8 cellular contexts compared by ENCODE assay signal in the genomic region with DNA sequence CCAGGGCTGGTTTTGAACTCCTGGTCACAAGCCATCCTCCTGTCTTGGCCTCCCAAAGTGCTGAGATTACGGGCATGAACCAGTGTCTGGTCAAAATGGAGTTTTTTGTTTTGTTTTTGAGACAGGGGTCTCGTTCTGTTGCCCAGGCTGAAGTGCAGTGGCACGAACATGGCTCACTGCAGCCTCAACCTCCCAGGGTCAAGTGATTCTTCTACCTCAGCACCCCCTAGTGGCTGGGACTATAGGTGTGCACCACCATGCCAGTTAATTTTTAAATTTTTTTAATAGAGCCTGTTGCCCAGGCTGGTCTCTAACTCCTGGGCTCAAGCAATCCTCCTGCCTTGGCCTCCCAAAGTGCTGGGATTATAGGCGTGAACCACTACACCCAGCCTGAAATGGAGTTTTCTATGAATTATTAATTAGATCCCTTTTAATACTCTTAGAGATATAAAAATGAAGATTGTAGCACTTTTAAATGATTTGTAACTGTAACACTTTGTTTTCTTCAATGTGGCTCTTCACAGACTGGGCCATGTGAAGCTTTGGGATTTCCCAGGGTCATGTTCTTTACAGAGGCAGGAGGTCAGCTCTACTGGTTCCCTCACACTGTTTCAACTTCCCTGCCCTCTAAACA. TPM values are rescaled to one million over a fixed set of nuclear protein-coding genes. Genes with fewer than 3 reads are reported as not detected.
DNase-seq lines count a peak whose midpoint lies in the region; ATAC-seq and TF ChIP-seq lines count a peak whose summit lies in the region.

No MANE protein-coding gene starts in this region.

- no peaks in the 10 kb centered on the region for H3K9me2 ChIP-seq in DOHH2 (replicated peaks; ENCODE audit: control insufficient read depth, low read length)

- TF ChIP-seq RAD21 in Ishikawa (IDR thresholded peaks at IDR 0.05; ENCODE audit: low read depth): peak; percentile 83

- H3K4me2 ChIP-seq in DOHH2 (ENCODE audit: low read length) (no peak overlapping the region), mesendoderm (ENCODE audit: low read length) (no peak overlapping the region)

- H3K4me1 ChIP-seq in DOHH2 (ENCODE audit: control insufficient read depth, low read length) (peaks cover 57% of the 10 kb centered on the region), body of pancreas (no peaks in the 10 kb centered on the region), mesendoderm (ENCODE audit: control insufficient read depth, low read depth, low read length) (peaks cover 10% of the 10 kb centered on the region)
- no peaks in the 10 kb centered on the region for H3K4me1 ChIP-seq in effector memory CD4-positive, alpha-beta T cell (ENCODE audit: control insufficient read depth, insufficient read depth, low read length, poor library complexity, severe bottlenecking)

- H3K4me3 ChIP-seq in DOHH2 (ENCODE audit: low read length): no peak overlapping the region
- no peak overlapping the region for H3K4me3 ChIP-seq in body of pancreas
- no peak overlapping the region for H3K4me3 ChIP-seq in mesendoderm (ENCODE audit: low read length)
- no peak overlapping the region for H3K4me3 ChIP-seq in effector memory CD4-positive, alpha-beta T cell (ENCODE audit: insufficient read depth, low read depth, low read length, poor library complexity, severe bottlenecking)

- H3K9ac ChIP-seq in mesendoderm (ENCODE audit: low read length): peak overlapping the region; percentile 12

- H3K27me3 ChIP-seq in DOHH2 (ENCODE audit: control insufficient read depth, low read length): no peaks in the 10 kb centered on the region
- no peaks in the 10 kb centered on the region for H3K27me3 ChIP-seq in body of pancreas
- H3K27me3 ChIP-seq in mesendoderm (ENCODE audit: insufficient read depth, low read length, poor library complexity): no peaks in the 10 kb centered on the region
- H3K27me3 ChIP-seq in effector memory CD4-positive, alpha-beta T cell (replicated peaks; ENCODE audit: control insufficient read depth, insufficient read depth, low read length, poor library complexity, severe bottlenecking): no peaks in the 10 kb centered on the region

- no peak overlapping the region for H4K8ac ChIP-seq in mesendoderm (ENCODE audit: low read depth, low read length)

- H3K27ac ChIP-seq in DOHH2 (ENCODE audit: low read depth, low read length): no peak overlapping the region
- no peak overlapping the region for H3K27ac ChIP-seq in body of pancreas
- no peak overlapping the region for H3K27ac ChIP-seq in mesendoderm (ENCODE audit: low read depth, low read length)
- H3K27ac ChIP-seq in effector memory CD4-positive, alpha-beta T cell (ENCODE audit: insufficient read depth, low read length, poor library complexity, severe bottlenecking): no peak overlapping the region

- no peak for DNase-seq in body of pancreas
- DNase-seq in mesendoderm: peak; percentile 57
- DNase-seq in effector memory CD4-positive, alpha-beta T cell: no peak
- no peak for DNase-seq in H4 (ENCODE audit: low spot score)

- H4K5ac ChIP-seq in mesendoderm (ENCODE audit: low read length): no peak overlapping the region

- H3K4ac ChIP-seq in mesendoderm (ENCODE audit: low read depth, low read length): no peak overlapping the region

- ATAC-seq in body of pancreas (no peak), HG03196 (IDR thresholded peaks at IDR 0.05; ENCODE audit: unreplicated experiment) (no peak), GM21515 (IDR thresholded peaks at IDR 0.05; ENCODE audit: unreplicated experiment) (no peak)

- no peak overlapping the region for H3K23ac ChIP-seq in mesendoderm (ENCODE audit: low read length)

- H3K56ac ChIP-seq in mesendoderm (ENCODE audit: low read length): peak overlapping the region; percentile 64

- peak overlapping the region; percentile 50 for H2AK5ac ChIP-seq in mesendoderm (ENCODE audit: low read length)

- H3K18ac ChIP-seq in mesendoderm (ENCODE audit: low read length): peak overlapping the region; percentile 43

- no peaks in the 10 kb centered on the region for H3K9me3 ChIP-seq in DOHH2 (ENCODE audit: control insufficient read depth, insufficient read depth, low read length)
- H3K9me3 ChIP-seq in body of pancreas: no peaks in the 10 kb centered on the region
- no peaks in the 10 kb centered on the region for H3K9me3 ChIP-seq in effector memory CD4-positive, alpha-beta T cell (ENCODE audit: control insufficient read depth, low read length)

- peak; percentile 63 for TF ChIP-seq CTCF in DOHH2 (IDR thresholded peaks at IDR 0.05; ENCODE audit: low read depth, low read length, poor library complexity, severe bottlenecking)
- peak in 5 of 7 experiments; percentile 8 to 28 (median 20) for TF ChIP-seq CTCF in body of pancreas (IDR thresholded peaks at IDR 0.05)

- H3F3A ChIP-seq in DOHH2 (ENCODE audit: control insufficient read depth, insufficient read depth): no peaks in the 10 kb centered on the region

- H3K79me1 ChIP-seq in mesendoderm (ENCODE audit: low read length): no peaks in the 10 kb centered on the region

- peak overlapping the region; percentile 34 for H2BK5ac ChIP-seq in mesendoderm (ENCODE audit: low read length)

- no peak for TF ChIP-seq EP300 in Ishikawa (IDR thresholded peaks at IDR 0.05; ENCODE audit: borderline replicate concordance)

- H2BK15ac ChIP-seq in mesendoderm (replicated peaks; ENCODE audit: low read depth): no peak overlapping the region

- no peak overlapping the region for H2BK120ac ChIP-seq in mesendoderm (ENCODE audit: low read depth, low read length)

- H3K79me2 ChIP-seq in DOHH2 (ENCODE audit: control insufficient read depth, low read length) (no peaks in the 10 kb centered on the region), mesendoderm (ENCODE audit: control insufficient read depth, insufficient read depth, low read length) (no peaks in the 10 kb centered on the region)

- TF ChIP-seq POLR2A in body of pancreas (IDR thresholded peaks at IDR 0.05): no peak

- H4K20me1 ChIP-seq in DOHH2 (ENCODE audit: control insufficient read depth, insufficient read depth, low read depth, low read length): no peaks in the 10 kb centered on the region

- 80 to 86% methylated on average over 4 of the region's 4 CpGs for WGBS in body of pancreas, 2 donors
- no CpG with 5 or more reads among the region's 4 CpGs for WGBS in mesendoderm (ENCODE audit: extremely low coverage, insufficient coverage, low lambda C conversion rate)

- intact Hi-C loops in body of pancreas (cut with DNase I): no loop called here

- H3K36me3 ChIP-seq in DOHH2 (ENCODE audit: control insufficient read depth, low read length) (no peaks in the 10 kb centered on the region), body of pancreas (replicated peaks in 1 of 2; ENCODE audit: insufficient read depth in 1 of 2, low read depth in 2 of 2) (no peaks in the 10 kb centered on the region), mesendoderm (ENCODE audit: control insufficient read depth, insufficient read depth, low read length) (no peaks in the 10 kb centered on the region)
- H3K36me3 ChIP-seq in effector memory CD4-positive, alpha-beta T cell (ENCODE audit: control insufficient read depth, insufficient read depth, low read length): no peaks in the 10 kb centered on the region

TF ChIP-seq in Ishikawa, 13 proteins besides CTCF, POLR2A, EP300 and RAD21 (continues in another document):
- no peak for TF ChIP-seq EGR1 (IDR thresholded peaks at IDR 0.05)
- no peak for TF ChIP-seq NFIC (IDR thresholded peaks at IDR 0.05)
- TF ChIP-seq, protein P1, sequence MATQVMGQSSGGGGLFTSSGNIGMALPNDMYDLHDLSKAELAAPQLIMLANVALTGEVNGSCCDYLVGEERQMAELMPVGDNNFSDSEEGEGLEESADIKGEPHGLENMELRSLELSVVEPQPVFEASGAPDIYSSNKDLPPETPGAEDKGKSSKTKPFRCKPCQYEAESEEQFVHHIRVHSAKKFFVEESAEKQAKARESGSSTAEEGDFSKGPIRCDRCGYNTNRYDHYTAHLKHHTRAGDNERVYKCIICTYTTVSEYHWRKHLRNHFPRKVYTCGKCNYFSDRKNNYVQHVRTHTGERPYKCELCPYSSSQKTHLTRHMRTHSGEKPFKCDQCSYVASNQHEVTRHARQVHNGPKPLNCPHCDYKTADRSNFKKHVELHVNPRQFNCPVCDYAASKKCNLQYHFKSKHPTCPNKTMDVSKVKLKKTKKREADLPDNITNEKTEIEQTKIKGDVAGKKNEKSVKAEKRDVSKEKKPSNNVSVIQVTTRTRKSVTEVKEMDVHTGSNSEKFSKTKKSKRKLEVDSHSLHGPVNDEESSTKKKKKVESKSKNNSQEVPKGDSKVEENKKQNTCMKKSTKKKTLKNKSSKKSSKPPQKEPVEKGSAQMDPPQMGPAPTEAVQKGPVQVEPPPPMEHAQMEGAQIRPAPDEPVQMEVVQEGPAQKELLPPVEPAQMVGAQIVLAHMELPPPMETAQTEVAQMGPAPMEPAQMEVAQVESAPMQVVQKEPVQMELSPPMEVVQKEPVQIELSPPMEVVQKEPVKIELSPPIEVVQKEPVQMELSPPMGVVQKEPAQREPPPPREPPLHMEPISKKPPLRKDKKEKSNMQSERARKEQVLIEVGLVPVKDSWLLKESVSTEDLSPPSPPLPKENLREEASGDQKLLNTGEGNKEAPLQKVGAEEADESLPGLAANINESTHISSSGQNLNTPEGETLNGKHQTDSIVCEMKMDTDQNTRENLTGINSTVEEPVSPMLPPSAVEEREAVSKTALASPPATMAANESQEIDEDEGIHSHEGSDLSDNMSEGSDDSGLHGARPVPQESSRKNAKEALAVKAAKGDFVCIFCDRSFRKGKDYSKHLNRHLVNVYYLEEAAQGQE (IDR thresholded peaks at IDR 0.05; ENCODE audit: low read depth): no peak
- no peak for TF ChIP-seq TCF12 (IDR thresholded peaks at IDR 0.05; ENCODE audit: low read depth)
- TF ChIP-seq TEAD4 (IDR thresholded peaks at IDR 0.05): no peak
- no peak for TF ChIP-seq ZBTB7A (IDR thresholded peaks at IDR 0.05; ENCODE audit: low read depth)
- no peak for TF ChIP-seq TAF1 (IDR thresholded peaks at IDR 0.05; ENCODE audit: low read depth)
- TF ChIP-seq, protein P2, sequence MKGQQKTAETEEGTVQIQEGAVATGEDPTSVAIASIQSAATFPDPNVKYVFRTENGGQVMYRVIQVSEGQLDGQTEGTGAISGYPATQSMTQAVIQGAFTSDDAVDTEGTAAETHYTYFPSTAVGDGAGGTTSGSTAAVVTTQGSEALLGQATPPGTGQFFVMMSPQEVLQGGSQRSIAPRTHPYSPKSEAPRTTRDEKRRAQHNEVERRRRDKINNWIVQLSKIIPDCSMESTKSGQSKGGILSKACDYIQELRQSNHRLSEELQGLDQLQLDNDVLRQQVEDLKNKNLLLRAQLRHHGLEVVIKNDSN (IDR thresholded peaks at IDR 0.05): no peak

RNA-seq across cellular contexts. Expression of a gene that starts 32.6 kb away (rescaled TPM):
- 100 to 1,000 TPM in 1 of 2 donors, 10 to 100 TPM in 1; 76.0 to 168 TPM for total RNA-seq in body of pancreas
- 371 TPM for polyA plus RNA-seq in mesendoderm (2013, experiment 1 of 2)
- 377 TPM for polyA plus RNA-seq in mesendoderm (2013, experiment 2 of 2)
- 319 and 472 TPM in 2 replicates for total RNA-seq in H4 (2014; rRNA removed; shearing (Covaris generic))

RNA-seq across cellular contexts. Expression of a gene that starts 39.1 kb away (rescaled TPM):
- total RNA-seq in body of pancreas: 10 to 100 TPM in 1 of 2 donors, 1 to 10 TPM in 1; 6.3 to 39.7 TPM
- polyA plus RNA-seq in mesendoderm (2013, experiment 1 of 2): 143 TPM
- 143 TPM for polyA plus RNA-seq in mesendoderm (2013, experiment 2 of 2)
- total RNA-seq in H4 (2014; rRNA removed; shearing (Covaris generic)): 85.3 and 121 TPM in 2 replicates

RNA-seq across cellular contexts. Expression of a gene that starts 52.4 kb away (rescaled TPM):
- 10 to 100 TPM; 34.6 to 64.3 TPM for total RNA-seq in body of pancreas
- polyA plus RNA-seq in mesendoderm (2013, experiment 1 of 2): 191 TPM
- polyA plus RNA-seq in mesendoderm (2013, experiment 2 of 2): 192 TPM
- total RNA-seq in H4 (2014; rRNA removed; shearing (Covaris generic)): 113 and 129 TPM in 2 replicates
